ENCODE assay signal across 16 cellular contexts in the genomic region with DNA sequence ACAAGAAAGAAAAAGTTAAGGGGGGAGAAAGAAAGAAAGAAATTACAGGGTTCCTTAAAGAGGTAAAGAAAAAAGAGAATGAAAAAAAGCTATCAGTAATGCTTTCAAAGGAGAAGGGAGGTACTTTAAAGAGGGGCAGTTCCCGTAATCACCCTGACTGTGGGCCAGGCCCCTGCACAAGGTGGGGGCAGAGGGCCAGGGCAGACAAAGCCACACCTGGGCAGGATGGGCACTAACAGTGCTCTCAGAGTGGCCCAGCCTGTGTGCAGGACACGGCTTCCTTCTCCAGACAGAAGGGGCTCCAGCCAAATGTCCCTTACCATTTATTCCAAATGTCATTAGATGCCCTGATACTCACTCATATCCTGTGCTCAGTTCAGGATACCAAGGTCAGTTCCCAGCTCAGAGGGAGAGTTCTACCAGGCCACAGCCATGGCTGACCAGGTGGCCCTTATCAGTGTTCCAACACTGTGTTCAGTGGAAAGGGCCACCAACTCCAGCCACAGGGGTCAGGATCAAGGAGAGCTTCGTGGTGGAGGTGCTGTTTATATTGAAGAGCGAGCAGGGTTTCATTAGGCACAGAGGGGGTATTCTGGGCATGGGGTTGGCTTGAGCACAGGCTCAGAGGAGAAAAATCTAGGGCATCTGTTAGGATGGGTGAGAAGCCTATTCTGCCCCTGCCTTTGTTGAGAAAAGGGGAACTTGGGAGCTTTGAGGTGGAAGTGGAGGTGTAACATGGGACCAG. TPM values are rescaled to one million over a fixed set of nuclear protein-coding genes. Genes with fewer than 3 reads are reported as not detected.
DNase-seq lines count a peak whose midpoint lies in the region; ATAC-seq and TF ChIP-seq lines count a peak whose summit lies in the region.
"Had no signal": no experiment of that assay in that cellular context is flagged by ENCODE, and none has a peak within 500 bp of the region (broad histone marks: within the 10 kb centered on the region; RNA-seq: fewer than 3 reads in every experiment).

No MANE protein-coding gene starts in this region.

- no peaks in the 10 kb centered on the region for H3K9me3 ChIP-seq in BLaER1
- H3K9me3 ChIP-seq in OCI-LY3 (ENCODE audit: insufficient read depth, low read length) = no peaks in the 10 kb centered on the region
- H3K9me3 ChIP-seq in body of pancreas = no peaks in the 10 kb centered on the region
- H3K9me3 ChIP-seq: esophagus squamous epithelium, heart left ventricle, MG63, SJSA1, suprapubic skin had no signal

- H3K36me3 Mint-ChIP-seq in central memory CD8-positive, alpha-beta T cell (ENCODE audit: insufficient read depth) = peaks cover 29% of the 10 kb centered on the region

- ATAC-seq in GM19351 (IDR thresholded peaks at IDR 0.05; ENCODE audit: unreplicated experiment) (peak; percentile 20), body of pancreas (no peak)
- ATAC-seq in central memory CD8-positive, alpha-beta T cell (replicated peaks; ENCODE audit: extremely low read depth, poor library complexity, severe bottlenecking) = no peak
- ATAC-seq: heart left ventricle had no signal

- WGBS in body of pancreas, 2 donors = 86 to 87% methylated on average over 4 of the region's 4 CpGs

- no peaks in the 10 kb centered on the region for H3K9me3 Mint-ChIP-seq in central memory CD8-positive, alpha-beta T cell
- H3K9me3 Mint-ChIP-seq: dendritic cell treated with granulocyte-macrophage colony-stimulating factor and Interleukin-4, amounts not matched to agents 40 ng/mL and 50 ng/mL, for 4 days had no signal

- TF ChIP-seq CTCF in OCI-LY3 (IDR thresholded peaks at IDR 0.05; ENCODE audit: low read depth, low read length) = no peak
- no peak for TF ChIP-seq CTCF in body of pancreas (IDR thresholded peaks at IDR 0.05)

- no peak for DNase-seq in central memory CD8-positive, alpha-beta T cell (ENCODE audit: low spot score in 2 of 2)
- no peak for DNase-seq in DMS153 (lab: John Stamatoyannopoulos, UW)
- no peak for DNase-seq in medulla oblongata (ENCODE audit: extremely low spot score)
- no peak for DNase-seq in T-helper 9 cell
- DNase-seq in body of pancreas = no peak
- DNase-seq: esophagus squamous epithelium, heart left ventricle, MG63, NCI-H2171 treated with DMSO at 0.1 percent for 48 hours, WERI-Rb-1 had no signal

- no peaks in the 10 kb centered on the region for H3K79me2 ChIP-seq in OCI-LY3 (ENCODE audit: low read length)

- peak overlapping the region; percentile 47 for H3K4me2 ChIP-seq in BLaER1
- peak overlapping the region; percentile 55 for H3K4me2 ChIP-seq in OCI-LY3 (ENCODE audit: low read length)

- no peaks in the 10 kb centered on the region for H3K27me3 Mint-ChIP-seq in central memory CD8-positive, alpha-beta T cell
- H3K27me3 Mint-ChIP-seq: dendritic cell treated with granulocyte-macrophage colony-stimulating factor and Interleukin-4, amounts not matched to agents 40 ng/mL and 50 ng/mL, for 4 days had no signal

- H4K20me1 ChIP-seq in BLaER1 (peaks cover 45% of the 10 kb centered on the region), OCI-LY3 (ENCODE audit: insufficient read depth, low read length) (no peaks in the 10 kb centered on the region)

- peaks cover 94% of the 10 kb centered on the region for H3K36me3 ChIP-seq in BLaER1
- H3K36me3 ChIP-seq in OCI-LY3 (replicated peaks; ENCODE audit: low read depth, low read length) = peaks cover 8% of the 10 kb centered on the region
- H3K36me3 ChIP-seq in body of pancreas (replicated peaks in 1 of 2; ENCODE audit: insufficient read depth in 1 of 2, low read depth in 2 of 2) = peaks cover 0 to 3% of the 10 kb centered on the region in 2 donors
- H3K36me3 ChIP-seq: MG63, SJSA1 had no signal

- H3K9ac ChIP-seq in BLaER1 = no peak overlapping the region
- no peak overlapping the region; the same call in 1 of the 2 replicates for H3K9ac ChIP-seq in OCI-LY3 (ENCODE audit: low read length)

- H3K4me1 ChIP-seq in BLaER1 (peaks cover 26% of the 10 kb centered on the region), OCI-LY3 (ENCODE audit: low read length) (peaks cover 20% of the 10 kb centered on the region), body of pancreas (no peaks in the 10 kb centered on the region)
- H3K4me1 ChIP-seq: esophagus squamous epithelium, SJSA1 had no signal

- H3K4me3 Mint-ChIP-seq in central memory CD8-positive, alpha-beta T cell = no peak overlapping the region
- H3K4me3 Mint-ChIP-seq: dendritic cell treated with granulocyte-macrophage colony-stimulating factor and Interleukin-4, amounts not matched to agents 40 ng/mL and 50 ng/mL, for 4 days had no signal

- peaks cover 19% of the 10 kb centered on the region for H3K4me1 Mint-ChIP-seq in central memory CD8-positive, alpha-beta T cell

- H3K27me3 ChIP-seq in BLaER1 (no peaks in the 10 kb centered on the region), OCI-LY3 (ENCODE audit: low read depth, low read length) (no peaks in the 10 kb centered on the region), body of pancreas (no peaks in the 10 kb centered on the region)
- H3K27me3 ChIP-seq: esophagus squamous epithelium, heart left ventricle, MG63, SJSA1, suprapubic skin had no signal

- no peak overlapping the region for H3K4me3 ChIP-seq in BLaER1
- H3K4me3 ChIP-seq in OCI-LY3 (ENCODE audit: low read length) = no peak overlapping the region
- H3K4me3 ChIP-seq in body of pancreas = no peak overlapping the region
- H3K4me3 ChIP-seq: esophagus squamous epithelium, heart left ventricle, MG63, SJSA1, suprapubic skin had no signal

- H3K27ac ChIP-seq in BLaER1 (peak overlapping the region; percentile 57; the same call in 1 of the 2 replicates), OCI-LY3 (ENCODE audit: low read length) (peak overlapping the region; percentile 42), body of pancreas (no peak overlapping the region)
- H3K27ac ChIP-seq: esophagus squamous epithelium, heart left ventricle, SJSA1, suprapubic skin, WERI-Rb-1 had no signal

- intact Hi-C loops in body of pancreas (cut with DNase I) = no loop called here

- H3K27ac Mint-ChIP-seq in central memory CD8-positive, alpha-beta T cell (ENCODE audit: low read depth) = peak overlapping the region; percentile 66
- H3K27ac Mint-ChIP-seq: dendritic cell treated with granulocyte-macrophage colony-stimulating factor and Interleukin-4, amounts not matched to agents 40 ng/mL and 50 ng/mL, for 4 days had no signal

- no peak for TF ChIP-seq POLR2A in body of pancreas (IDR thresholded peaks at IDR 0.05)

- H2AFZ ChIP-seq in OCI-LY3 (ENCODE audit: low read depth, low read length) = no peak overlapping the region

RNA-seq across cellular contexts. Expression of a gene that starts 29.9 kb away (rescaled TPM):
- 10 to 100 TPM in 1 of 2 donors, 1 to 10 TPM in 1; 9.2 to 16.6 TPM for total RNA-seq in body of pancreas

RNA-seq across cellular contexts. Expression of a gene that starts 29.9 kb away (rescaled TPM):
- 10 to 100 TPM; 36.9 to 38.4 TPM for total RNA-seq in body of pancreas

Comparison
In these comparisons a context has a peak if more than half of its experiments do, and no peak if none do; other contexts are left out.
1. H3K27ac ChIP-seq: peak in BLaER1 (single experiment) and OCI-LY3 (single experiment); none in body of pancreas (0 of 4).